31 cellular contexts compared by ENCODE assay signal in genomic region chr14:45261209-45261608, GRCh38.
"Had no signal": no experiment of that assay in that cellular context is flagged by ENCODE, and none has a peak within 500 bp of the region (broad histone marks: within the 10 kb centered on the region; RNA-seq: fewer than 3 reads in every experiment).

No MANE protein-coding gene starts in this region.

- H3K4me1 Mint-ChIP-seq: immature natural killer cell; naive thymus-derived CD4-positive, alpha-beta T cell; nephron; neural crest cell; stimulated activated naive B cell treated with anti-CD40 and anti-IgM and Interleukin-4, amounts not matched to agents 10 μg/mL and 1 μg/mL and 100 μg/mL, for 72 hours had no signal

- H3K4me3 ChIP-seq: left ventricle myocardium inferior, lung, mucosa of descending colon, pancreas, prostate gland, skin epidermis, stomach, testis, thyroid gland, transverse colon, upper lobe of left lung, vagina had no signal

- DNase-seq: hypothalamus; immature natural killer cell; kidney; left colon; left ventricle myocardium inferior; midbrain; mucosa of descending colon; naive thymus-derived CD4-positive, alpha-beta T cell; nucleus accumbens; pancreas; posterior cingulate gyrus; retina; right cardiac atrium; stimulated activated CD4-positive, alpha-beta T cell treated with anti-CD3 and anti-CD28 coated beads, Interleukin-12 subunit alpha, Interleukin-12 subunit beta, amount 100 ng/mL, for 4 hours; stimulated activated CD4-positive, alpha-beta T cell treated with anti-CD3 and anti-CD28 coated beads, Interleukin-15, amount 100 ng/mL, for 24 hours; stimulated activated CD4-positive, alpha-beta T cell treated with anti-CD3 and anti-CD28 coated beads, Interleukin-2, amount 100 ng/mL, for 24 hours; stimulated activated CD4-positive, alpha-beta T cell treated with anti-CD3 and anti-CD28 coated beads, Interleukin-4, amount 100 ng/mL, for 1 hour; stimulated activated naive B cell treated with anti-CD40 and anti-IgM and Interleukin-4, amounts not matched to agents 10 μg/mL and 1 μg/mL and 100 μg/mL, for 72 hours; stimulated activated naive CD8-positive, alpha-beta T cell treated with anti-CD3 and anti-CD28 coated beads, Interleukin-15, Interleukin-2, amounts not matched to agents 100 U/mL and 50 U/mL, for 24 hours; stomach; testis; thyroid gland; transverse colon; upper lobe of left lung had no signal

- H3K27ac Mint-ChIP-seq: immature natural killer cell; naive thymus-derived CD4-positive, alpha-beta T cell; nephron; stimulated activated naive B cell treated with anti-CD40 and anti-IgM and Interleukin-4, amounts not matched to agents 10 μg/mL and 1 μg/mL and 100 μg/mL, for 72 hours had no signal

- ATAC-seq: left colon; mucosa of descending colon; naive thymus-derived CD4-positive, alpha-beta T cell; pancreas; right cardiac atrium; sciatic nerve; stimulated activated naive B cell treated with anti-CD40 and anti-IgM and Interleukin-4, amounts not matched to agents 10 μg/mL and 1 μg/mL and 100 μg/mL, for 72 hours; stimulated activated naive CD8-positive, alpha-beta T cell treated with anti-CD3 and anti-CD28 coated beads, Interleukin-15, Interleukin-2, amounts not matched to agents 100 U/mL and 50 U/mL, for 24 hours had no signal

- H3K4me3 Mint-ChIP-seq: immature natural killer cell; naive thymus-derived CD4-positive, alpha-beta T cell; nephron; neural crest cell; stimulated activated naive B cell treated with anti-CD40 and anti-IgM and Interleukin-4, amounts not matched to agents 10 μg/mL and 1 μg/mL and 100 μg/mL, for 72 hours had no signal
